Comparison of ENCODE assay signal across 35 cellular contexts in the genomic region with DNA sequence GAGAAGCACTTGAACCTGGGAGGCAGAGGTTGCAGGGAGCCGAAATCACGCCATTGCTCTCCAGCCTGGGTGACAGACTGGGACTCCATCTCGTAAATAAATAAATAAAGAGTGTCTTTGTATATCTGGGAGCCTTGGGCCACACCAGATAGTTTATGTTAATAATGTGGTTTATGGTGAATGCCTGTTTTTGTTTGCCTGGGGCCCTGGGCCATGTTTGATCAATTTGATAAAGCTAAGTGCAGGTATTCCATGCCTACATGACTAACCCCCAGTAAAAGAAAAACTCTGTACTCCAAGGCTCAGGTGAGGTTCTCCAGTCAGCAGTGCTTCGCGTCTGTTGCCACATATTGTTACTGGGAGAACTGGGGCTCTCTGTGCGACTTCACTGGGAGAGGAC. TPM values are rescaled to one million over a fixed set of nuclear protein-coding genes. Genes with fewer than 3 reads are reported as not detected.
DNase-seq lines count a peak whose midpoint lies in the region; ATAC-seq, FAIRE-seq and TF ChIP-seq lines count a peak whose summit lies in the region.
"Had no signal": no experiment of that assay in that cellular context is flagged by ENCODE, and none has a peak within 500 bp of the region (broad histone marks: within the 10 kb centered on the region; RNA-seq: fewer than 3 reads in every experiment).

No MANE protein-coding gene starts in this region.

- H3K27me3 ChIP-seq in OCI-LY1 (ENCODE audit: insufficient read depth, low read length) = no peaks in the 10 kb centered on the region
- H3K27me3 ChIP-seq: adrenal gland, esophagus squamous epithelium, foreskin keratinocyte, heart right ventricle, neutrophil, right lobe of liver, SJSA1, upper lobe of left lung had no signal

- H3K9me2 ChIP-seq in OCI-LY1 (ENCODE audit: low read depth, low read length) = no peaks in the 10 kb centered on the region

- H3K27ac ChIP-seq in OCI-LY1 (ENCODE audit: low read depth, low read length, poor library complexity, severe bottlenecking) (peak overlapping the region; percentile 24), kidney (ENCODE audit: low read depth in 2 of 2, low read length in 2 of 2) (no peak overlapping the region)
- H3K27ac ChIP-seq: esophagus squamous epithelium, foreskin keratinocyte, neutrophil, SJSA1, upper lobe of left lung had no signal

- 0 out of 2 replicates have a peak, but pooled peaks cover 6% of the 10 kb centered on the region for H3F3A ChIP-seq in OCI-LY1 (ENCODE audit: insufficient read depth, low read length)

- FAIRE-seq in kidney (lab: Jason Lieb, UNC) = no peak
- FAIRE-seq: H54 had no signal

- TF ChIP-seq CTCF in OCI-LY1 (IDR thresholded peaks at IDR 0.05; ENCODE audit: low read length) (no peak), kidney (IDR thresholded peaks at IDR 0.05; ENCODE audit: borderline replicate concordance, extremely low read depth, insufficient read depth) (no peak), mucosa of descending colon (IDR thresholded peaks at IDR 0.05) (no peak)

- H3K9me3 ChIP-seq in OCI-LY1 (ENCODE audit: low read length) (no peaks in the 10 kb centered on the region), kidney (ENCODE audit: control insufficient read depth in 1 of 2, low read length in 2 of 2) (no peaks in the 10 kb centered on the region), mucosa of descending colon (no peaks in the 10 kb centered on the region)
- H3K9me3 ChIP-seq: adrenal gland, esophagus squamous epithelium, heart right ventricle, neutrophil, right lobe of liver, SJSA1, upper lobe of left lung had no signal

- no peaks in the 10 kb centered on the region for H3K79me2 ChIP-seq in OCI-LY1 (ENCODE audit: insufficient read depth, low read length)

- H3K4me1 ChIP-seq in OCI-LY1 (ENCODE audit: insufficient read depth, low read length, severe bottlenecking) (peaks cover 28% of the 10 kb centered on the region), kidney (ENCODE audit: control insufficient read depth in 1 of 2, insufficient read depth in 1 of 2, low read depth in 1 of 2, low read length in 2 of 2) (peaks cover 0 to 3% of the 10 kb centered on the region in 2 donors), mucosa of descending colon (ENCODE audit: low read depth) (no peaks in the 10 kb centered on the region)
- H3K4me1 ChIP-seq: esophagus squamous epithelium, foreskin keratinocyte had no signal

- H3K4me2 ChIP-seq in OCI-LY1 (ENCODE audit: low read length) = no peak overlapping the region

- ATAC-seq in HG02970 (IDR thresholded peaks at IDR 0.05; ENCODE audit: low FRiP score, unreplicated experiment) (no peak), mucosa of descending colon (no peak)
- ATAC-seq: activated CD8-positive, alpha-beta memory T cell treated with anti-CD3 and anti-CD28 coated beads, Interleukin-2, amount 10 ng/mL, durations not matched to agents 7 days and 5 days; foreskin keratinocyte had no signal

- intact Hi-C loops in kidney (cut with DNase I) = no loop called here
- intact Hi-C loops in mucosa of descending colon (cut with DNase I, micrococcal nuclease) = no loop called here

- H3K36me3 ChIP-seq in OCI-LY1 (ENCODE audit: insufficient read depth, low read length) (no peaks in the 10 kb centered on the region), kidney (ENCODE audit: control insufficient read depth in 1 of 2, insufficient read depth in 2 of 2, low read length in 2 of 2) (peaks cover 3 to 8% of the 10 kb centered on the region in 2 donors), mucosa of descending colon (ENCODE audit: low read depth) (no peaks in the 10 kb centered on the region)
- H3K36me3 ChIP-seq: neutrophil, SJSA1 had no signal

- no peaks in the 10 kb centered on the region for H4K20me1 ChIP-seq in OCI-LY1 (ENCODE audit: insufficient read depth, low read length)

- no peak overlapping the region for H3K4me3 ChIP-seq in OCI-LY1 (ENCODE audit: low read depth, low read length, poor library complexity, severe bottlenecking)
- H3K4me3 ChIP-seq in kidney (ENCODE audit: low read length in 2 of 2) = no peak overlapping the region
- no peak overlapping the region for H3K4me3 ChIP-seq in mucosa of descending colon
- H3K4me3 ChIP-seq: adrenal gland, esophagus squamous epithelium, heart right ventricle, right lobe of liver, SJSA1, upper lobe of left lung had no signal

- no peak overlapping the region for H2AFZ ChIP-seq in OCI-LY1 (ENCODE audit: low read length)

- H3K9ac ChIP-seq in OCI-LY1 (ENCODE audit: low read length) (no peak overlapping the region), kidney (ENCODE audit: low read length in 2 of 2) (no peak overlapping the region)

- DNase-seq in COLO829 (ENCODE audit: low spot score) = peak; percentile 25
- peak; percentile 12 for DNase-seq in kidney tubule cell (ENCODE audit: low spot score)
- peak; percentile 11 for DNase-seq in renal cortical epithelial cell (ENCODE audit: low read depth)
- no peak for DNase-seq in kidney
- no peak for DNase-seq in mucosa of descending colon
- DNase-seq: activated CD4-positive, alpha-beta T cell treated with anti-CD3 and anti-CD28 coated beads, Interleukin-2, amount 50 U/mL, for 1 hour; activated CD4-positive, CD25-positive, alpha-beta regulatory T cell; activated CD8-positive, alpha-beta memory T cell treated with anti-CD3 and anti-CD28 coated beads, Interleukin-2, amount 10 ng/mL, durations not matched to agents 7 days and 5 days; activated naive CD4-positive, alpha-beta T cell; activated T-cell treated with anti-CD3 and anti-CD28 coated beads, Interleukin-2, amount 50 U/mL, for 48 hours; CD4-positive, alpha-beta T cell; cerebellar nuclear complex; DMS153; esophagus squamous epithelium; heart right ventricle; NCI-H1092; NCI-H1694; NCI-H446; NCI-H82; posterior cingulate gyrus; stimulated activated CD4-positive, alpha-beta T cell treated with anti-CD3 and anti-CD28 coated beads, Interleukin-4, amount 100 ng/mL, for 1 hour; substantia nigra; upper lobe of left lung had no signal

RNA-seq across cellular contexts. Expression of a gene that starts 15.1 kb away (rescaled TPM):
- total RNA-seq in renal cortical epithelial cell (not detected in 2 replicates), kidney (7.6 TPM), mucosa of descending colon (1 to 10 TPM; 1.1 to 3.0 (median 2.8) TPM)
- polyA plus RNA-seq in kidney (ENCODE audit: insufficient read depth, low read depth, low replicate concordance) = 0.37 TPM
- total RNA-seq: activated CD8-positive, alpha-beta memory T cell treated with anti-CD3 and anti-CD28 coated beads, Interleukin-2, amount 10 ng/mL, durations not matched to agents 7 days and 5 days; dermis microvascular lymphatic vessel endothelial cell; foreskin keratinocyte; HT-29; lung microvascular endothelial cell; SJSA1; T-helper 1 cell treated with Interleukin-12 subunit alpha and Interleukin-12 subunit beta and Interleukin-4 antibody, amounts not matched to agents 30 ng/mL and 1 ng/mL, for 36 hours had no signal
- polyA plus RNA-seq: foreskin keratinocyte had no signal

RNA-seq across cellular contexts. Expression of a gene that starts 27.9 kb away (rescaled TPM):
- total RNA-seq in renal cortical epithelial cell = 5.4 and 11.1 TPM in 2 replicates
- total RNA-seq in kidney = 12.3 TPM
- 1.9 TPM for polyA plus RNA-seq in kidney (ENCODE audit: insufficient read depth, low read depth, low replicate concordance)
- total RNA-seq in mucosa of descending colon = 10 to 100 TPM in 1 of 3 donors, 1 to 10 TPM in 2; 4.7 to 10.9 (median 6.5) TPM

Comparison
In these comparisons a context has a peak if more than half of its experiments do, and no peak if none do; other contexts are left out.
1. DNase-seq: peak in COLO829 (single experiment), kidney tubule cell (single experiment) and renal cortical epithelial cell (single experiment); none in kidney (single experiment) and mucosa of descending colon (0 of 3).